Comparison of ENCODE assay signal across 12 cellular contexts in genomic region chr12:113197518-113198077, GRCh38. TPM values are rescaled to one million over a fixed set of nuclear protein-coding genes. Genes with fewer than 3 reads are reported as not detected.
DNase-seq lines count a peak whose midpoint lies in the region; ATAC-seq and TF ChIP-seq lines count a peak whose summit lies in the region.
"Had no signal": no experiment of that assay in that cellular context is flagged by ENCODE, and none has a peak within 500 bp of the region (broad histone marks: within the 10 kb centered on the region; RNA-seq: fewer than 3 reads in every experiment).

No MANE protein-coding gene starts in this region.

- H3K27me3 ChIP-seq in DOHH2 (ENCODE audit: control insufficient read depth, low read length) (no peaks in the 10 kb centered on the region), OCI-LY1 (ENCODE audit: insufficient read depth, low read length) (no peaks in the 10 kb centered on the region), esophagus squamous epithelium (no peaks in the 10 kb centered on the region)
- H3K27me3 ChIP-seq: Peyer's patch had no signal

- H3K4me3 Mint-ChIP-seq in central memory CD8-positive, alpha-beta T cell = no peak overlapping the region
- no peak overlapping the region for H3K4me3 Mint-ChIP-seq in stimulated activated memory B cell treated with anti-CD40 and anti-IgM and Interleukin-4, amounts not matched to agents 10 μg/mL and 1 μg/mL and 100 μg/mL, for 72 hours
- H3K4me3 Mint-ChIP-seq: CD14-positive monocyte had no signal

- peak overlapping the region; percentile 14 for H3K4me2 ChIP-seq in DOHH2 (ENCODE audit: low read length)
- H3K4me2 ChIP-seq in OCI-LY1 (ENCODE audit: low read length) = no peak overlapping the region

- H3K4me1 ChIP-seq in DOHH2 (ENCODE audit: control insufficient read depth, low read length) (peaks cover 39% of the 10 kb centered on the region), OCI-LY1 (ENCODE audit: insufficient read depth, low read length, severe bottlenecking) (peaks cover 68% of the 10 kb centered on the region), esophagus squamous epithelium (peaks cover 0 to 24% (median 11%) of the 10 kb centered on the region in 3 donors)
- H3K4me1 ChIP-seq: Peyer's patch had no signal

- peaks cover 9% of the 10 kb centered on the region for H3K79me2 ChIP-seq in DOHH2 (ENCODE audit: control insufficient read depth, low read length)
- no peaks in the 10 kb centered on the region for H3K79me2 ChIP-seq in OCI-LY1 (ENCODE audit: insufficient read depth, low read length)

- 93% methylated on average over 8 of the region's 8 CpGs for WGBS in lower leg skin, 2 donors
- 89 to 90% methylated on average over 4 to 8 of the region's 8 CpGs for WGBS in esophagus squamous epithelium, 2 donors

- H3K9me3 ChIP-seq in DOHH2 (ENCODE audit: control insufficient read depth, insufficient read depth, low read length) (no peaks in the 10 kb centered on the region), OCI-LY1 (ENCODE audit: low read length) (no peaks in the 10 kb centered on the region), esophagus squamous epithelium (no peaks in the 10 kb centered on the region)
- H3K9me3 ChIP-seq: Peyer's patch had no signal

- H3K36me3 ChIP-seq in DOHH2 (ENCODE audit: control insufficient read depth, low read length) = peaks cover 40% of the 10 kb centered on the region
- peaks cover 18% of the 10 kb centered on the region for H3K36me3 ChIP-seq in OCI-LY1 (ENCODE audit: insufficient read depth, low read length)
- peaks cover 0 to 5% (median 0%) of the 10 kb centered on the region in 3 donors for H3K36me3 ChIP-seq in esophagus squamous epithelium

- H3K9me2 ChIP-seq in DOHH2 (replicated peaks; ENCODE audit: control insufficient read depth, low read length) (no peaks in the 10 kb centered on the region), OCI-LY1 (ENCODE audit: low read depth, low read length) (no peaks in the 10 kb centered on the region)

- H3K36me3 Mint-ChIP-seq in central memory CD8-positive, alpha-beta T cell (ENCODE audit: insufficient read depth) = peaks cover 3% of the 10 kb centered on the region
- peaks cover 9% of the 10 kb centered on the region for H3K36me3 Mint-ChIP-seq in stimulated activated memory B cell treated with anti-CD40 and anti-IgM and Interleukin-4, amounts not matched to agents 10 μg/mL and 1 μg/mL and 100 μg/mL, for 72 hours

- H3K4me3 ChIP-seq in DOHH2 (ENCODE audit: low read length) (no peak overlapping the region), OCI-LY1 (ENCODE audit: low read depth, low read length, poor library complexity, severe bottlenecking) (no peak overlapping the region), lower leg skin (ENCODE audit: low read depth, poor library complexity, severe bottlenecking) (no peak overlapping the region), esophagus squamous epithelium (no peak overlapping the region)
- H3K4me3 ChIP-seq: Peyer's patch had no signal

- H3K27me3 Mint-ChIP-seq in central memory CD8-positive, alpha-beta T cell = no peaks in the 10 kb centered on the region
- H3K27me3 Mint-ChIP-seq in stimulated activated memory B cell treated with anti-CD40 and anti-IgM and Interleukin-4, amounts not matched to agents 10 μg/mL and 1 μg/mL and 100 μg/mL, for 72 hours = no peaks in the 10 kb centered on the region

- H3K27ac Mint-ChIP-seq in central memory CD8-positive, alpha-beta T cell (ENCODE audit: low read depth) = peak overlapping the region; percentile 41
- H3K27ac Mint-ChIP-seq in stimulated activated memory B cell treated with anti-CD40 and anti-IgM and Interleukin-4, amounts not matched to agents 10 μg/mL and 1 μg/mL and 100 μg/mL, for 72 hours = peak overlapping the region; percentile 55

- no peak for ATAC-seq in central memory CD8-positive, alpha-beta T cell (replicated peaks; ENCODE audit: extremely low read depth, poor library complexity, severe bottlenecking)
- no peak for ATAC-seq in stimulated activated memory B cell treated with anti-CD40 and anti-IgM and Interleukin-4, amounts not matched to agents 10 μg/mL and 1 μg/mL and 100 μg/mL, for 72 hours

- H3F3A ChIP-seq in DOHH2 (ENCODE audit: control insufficient read depth, insufficient read depth) = peaks cover 11% of the 10 kb centered on the region
- 0 out of 2 replicates have a peak, but pooled peaks cover 10% of the 10 kb centered on the region for H3F3A ChIP-seq in OCI-LY1 (ENCODE audit: insufficient read depth, low read length)

- peak overlapping the region; percentile 47 for H3K27ac ChIP-seq in DOHH2 (ENCODE audit: low read depth, low read length)
- H3K27ac ChIP-seq in OCI-LY1 (ENCODE audit: low read depth, low read length, poor library complexity, severe bottlenecking) = peak overlapping the region; percentile 94
- no peak overlapping the region for H3K27ac ChIP-seq in esophagus squamous epithelium
- H3K27ac ChIP-seq: Peyer's patch had no signal

- intact Hi-C loops in lower leg skin (cut with DNase I; ENCODE audit: low total_unique reads) (loop anchor here (10.0 kb wide), 1 partner anchor 137 kb away; the partner anchor contains the start of gene SLC8B1), esophagus squamous epithelium (cut with DNase I) (no loop called here)

- H4K20me1 ChIP-seq in DOHH2 (ENCODE audit: control insufficient read depth, insufficient read depth, low read depth, low read length) = no peaks in the 10 kb centered on the region
- no peaks in the 10 kb centered on the region for H4K20me1 ChIP-seq in OCI-LY1 (ENCODE audit: insufficient read depth, low read length)

- H3K4me1 Mint-ChIP-seq in central memory CD8-positive, alpha-beta T cell = no peaks in the 10 kb centered on the region
- H3K4me1 Mint-ChIP-seq in stimulated activated memory B cell treated with anti-CD40 and anti-IgM and Interleukin-4, amounts not matched to agents 10 μg/mL and 1 μg/mL and 100 μg/mL, for 72 hours = peaks cover 22% of the 10 kb centered on the region

- no peak overlapping the region for H2AFZ ChIP-seq in OCI-LY1 (ENCODE audit: low read length)

- no peak for DNase-seq in central memory CD8-positive, alpha-beta T cell (ENCODE audit: low spot score in 2 of 2)
- DNase-seq in lower leg skin (ENCODE audit: low spot score in 2 of 2) (no peak), esophagus squamous epithelium (lab: John Stamatoyannopoulos, UW) (no peak), pons (ENCODE audit: low spot score) (no peak)
- DNase-seq: NCI-H510A had no signal

- TF ChIP-seq POLR2A in lower leg skin (IDR thresholded peaks at IDR 0.05) = no peak
- no peak for TF ChIP-seq POLR2A in esophagus squamous epithelium (IDR thresholded peaks at IDR 0.05)

- TF ChIP-seq CTCF in DOHH2 (IDR thresholded peaks at IDR 0.05; ENCODE audit: low read depth, low read length, poor library complexity, severe bottlenecking) (no peak), OCI-LY1 (IDR thresholded peaks at IDR 0.05; ENCODE audit: low read length) (no peak), lower leg skin (IDR thresholded peaks at IDR 0.05) (no peak), esophagus squamous epithelium (IDR thresholded peaks at IDR 0.05) (no peak)

- H3K9ac ChIP-seq in OCI-LY1 (ENCODE audit: low read length) = no peak overlapping the region; the same call in 1 of the 2 replicates

- H3K9me3 Mint-ChIP-seq in central memory CD8-positive, alpha-beta T cell = no peaks in the 10 kb centered on the region
- no peaks in the 10 kb centered on the region for H3K9me3 Mint-ChIP-seq in stimulated activated memory B cell treated with anti-CD40 and anti-IgM and Interleukin-4, amounts not matched to agents 10 μg/mL and 1 μg/mL and 100 μg/mL, for 72 hours

RNA-seq across cellular contexts. Expression of gene RITA1, which starts 12.1 kb away (rescaled TPM):
- total RNA-seq in lower leg skin (10 to 100 TPM; 14.5 to 25.8 (median 18.8) TPM), esophagus squamous epithelium (10 to 100 TPM; 17.0 to 30.0 (median 20.3) TPM)

RNA-seq across cellular contexts. Expression of gene DDX54, which starts 12.3 kb away (rescaled TPM):
- total RNA-seq in lower leg skin = 100 to 1,000 TPM in 1 of 4 donors, 10 to 100 TPM in 3; 48.6 to 106 (median 77.3) TPM
- total RNA-seq in esophagus squamous epithelium = 10 to 100 TPM; 35.3 to 80.5 (median 65.2) TPM

RNA-seq across cellular contexts. Expression of gene TPCN1, which starts 23.7 kb away (rescaled TPM):
- total RNA-seq in lower leg skin (10 to 100 TPM; 16.5 to 38.4 (median 28.8) TPM), esophagus squamous epithelium (10 to 100 TPM; 15.5 to 48.8 (median 34.5) TPM)

RNA-seq across cellular contexts. Expression of gene CFAP73, which starts 48.1 kb away (rescaled TPM):
- 1 to 10 TPM in 2 of 4 donors, under 1 TPM in 1, not detected in 1; 0.38 to 4.3 (median 1.9) TPM for total RNA-seq in lower leg skin
- under 1 TPM in 1 of 4 donors, not detected in 3; 0.26 TPM for total RNA-seq in esophagus squamous epithelium
- total RNA-seq: M059J, Peyer's patch, Right ventricle myocardium inferior had no signal

Comparison
In these comparisons a context has a peak if more than half of its experiments do, and no peak if none do; other contexts are left out.
1. H3K27ac ChIP-seq: peak in DOHH2 (single experiment) and OCI-LY1 (single experiment); none in esophagus squamous epithelium (0 of 4).